14 cellular contexts compared by ENCODE assay signal in the genomic region with DNA sequence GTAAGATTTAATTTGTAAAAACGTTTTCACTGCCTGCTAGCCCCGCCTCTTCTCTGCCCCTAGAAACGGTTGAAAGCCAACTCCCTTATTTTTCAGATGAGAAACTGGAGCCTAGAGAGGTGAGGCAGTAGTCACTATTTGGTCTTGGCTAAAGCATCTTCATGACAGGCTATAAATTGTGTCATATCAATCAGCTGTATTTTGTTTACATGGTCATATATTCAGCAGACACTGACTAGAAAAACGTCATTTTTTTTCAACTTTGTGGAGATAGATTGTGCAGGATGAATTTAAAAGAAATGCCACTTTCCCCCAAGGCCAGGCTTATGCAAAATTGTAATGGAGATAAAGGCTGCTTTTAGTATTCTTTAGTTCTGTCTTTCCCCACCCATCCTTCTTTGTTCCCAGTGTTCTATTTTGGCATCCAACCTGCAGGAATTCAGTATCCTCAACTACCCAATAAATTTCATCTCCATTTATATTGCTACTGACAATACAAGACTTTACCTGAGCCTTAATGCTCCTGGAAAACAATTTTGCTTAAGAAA.
DNase-seq lines count a peak whose midpoint lies in the region; ATAC-seq, FAIRE-seq and TF ChIP-seq lines count a peak whose summit lies in the region.
"Had no signal": no experiment of that assay in that cellular context is flagged by ENCODE, and none has a peak within 500 bp of the region (broad histone marks: within the 10 kb centered on the region; RNA-seq: fewer than 3 reads in every experiment).

No MANE protein-coding gene starts in this region.

- no peaks in the 10 kb centered on the region for H3K4me1 Mint-ChIP-seq in neural progenitor cell
- H3K4me1 Mint-ChIP-seq: B cell had no signal

- TF ChIP-seq RAD21 in K562 (CRISPR knock-in tag; conservative IDR thresholded peaks at IDR 0.05 in 1 of 2, IDR thresholded peaks at IDR 0.05 in 1 of 2) = no peak

- WGBS in K562 (ENCODE audit: insufficient coverage, low coverage, missing lambda C conversion rate) = 6% methylated on average over 3 of the region's 4 CpGs

- no peaks in the 10 kb centered on the region for H3K36me3 Mint-ChIP-seq in neural progenitor cell

- no peak overlapping the region for H3K9ac ChIP-seq in HUES48 (ENCODE audit: low read depth, low read length)
- no peak overlapping the region for H3K9ac ChIP-seq in K562 (ENCODE audit: insufficient read depth in 1 of 2, low read depth in 2 of 2, low read length in 2 of 2)
- no peak overlapping the region for H3K9ac ChIP-seq in neural progenitor cell

- H3K4me2 ChIP-seq in K562 (ENCODE audit: insufficient read depth, low read length) (no peak overlapping the region), neural progenitor cell (peak overlapping the region; percentile 13)

- H3K9me1 ChIP-seq in K562 (ENCODE audit: control insufficient read depth, insufficient read depth, low read length) = no peaks in the 10 kb centered on the region

- FAIRE-seq in K562 (lab: Jason Lieb, UNC) = no peak
- FAIRE-seq: GM12878, GM18507 had no signal

- H3K27me3 ChIP-seq in HUES48 (ENCODE audit: control insufficient read depth, insufficient read depth, low read length) (no peaks in the 10 kb centered on the region), K562 (ENCODE audit: control insufficient read depth in 2 of 2, insufficient read depth in 2 of 2, low read length in 2 of 2) (no peaks in the 10 kb centered on the region), neural progenitor cell (no peaks in the 10 kb centered on the region), upper lobe of right lung (no peaks in the 10 kb centered on the region)

- peak; percentile 4 for DNase-seq in ELF-1 (ENCODE audit: low read depth, low spot score)
- no peak for DNase-seq in K562 (ENCODE audit: extremely low read depth in 1 of 4, low spot score in 3 of 4)
- no peak for DNase-seq in neural progenitor cell (ENCODE audit: low spot score)
- no peak for DNase-seq in T-helper 9 cell
- no peak for DNase-seq in upper lobe of right lung
- no peak for DNase-seq in dermis blood vessel endothelial cell
- DNase-seq: C1 segment of cervical spinal cord; Calu3; CD4-positive, alpha-beta T cell; DMS 273 treated with DMSO at 0.1 percent for 48 hours had no signal

- no TSS peak for BruUV-seq in K562 (replicated peaks; lab: Mats Ljungman, UMichigan)

- no peak overlapping the region for H2AFZ ChIP-seq in K562 (ENCODE audit: low read depth, low read length)
- H2AFZ ChIP-seq in neural progenitor cell (replicated peaks) = peak overlapping the region; percentile 34

- no peaks in the 10 kb centered on the region for H3K79me2 ChIP-seq in K562 (ENCODE audit: control insufficient read depth, insufficient read depth, low read length)
- H3K79me2 ChIP-seq in neural progenitor cell (ENCODE audit: low read depth) = no peaks in the 10 kb centered on the region

- CTCF ChIA-PET in K562 (lab: Yijun Ruan, JAX; ENCODE audit: low intra/inter-chr PET ratio) = no interaction called here

- no peak for TF ChIP-seq POLR2A in K562 (conservative IDR thresholded peaks at IDR 0.05)

- in situ Hi-C loops in K562 (cut with MboI) = no loop called here

- H3K9me3 ChIP-seq in HUES48 (ENCODE audit: control insufficient read depth, insufficient read depth, low read length) (no peaks in the 10 kb centered on the region), K562 (replicated peaks; ENCODE audit: control insufficient read depth, insufficient read depth, low read depth, low read length) (no peaks in the 10 kb centered on the region), neural progenitor cell (ENCODE audit: low read depth) (no peaks in the 10 kb centered on the region), upper lobe of right lung (no peaks in the 10 kb centered on the region)

- H3K4me1 ChIP-seq in HUES48 (ENCODE audit: control insufficient read depth, insufficient read depth, low read length) (peaks cover 27% of the 10 kb centered on the region), K562 (replicated peaks in 1 of 2; ENCODE audit: control insufficient read depth in 2 of 2, insufficient read depth in 2 of 2, low read length in 2 of 2) (no peaks in the 10 kb centered on the region), neural progenitor cell (peaks cover 11% of the 10 kb centered on the region), upper lobe of right lung (no peaks in the 10 kb centered on the region)

- H3K36me3 ChIP-seq in HUES48 (ENCODE audit: control insufficient read depth, insufficient read depth, low read length) (no peaks in the 10 kb centered on the region), K562 (ENCODE audit: control insufficient read depth, insufficient read depth, low read length) (no peaks in the 10 kb centered on the region), neural progenitor cell (no peaks in the 10 kb centered on the region), upper lobe of right lung (no peaks in the 10 kb centered on the region)

- no peak for TF ChIP-seq CTCF in K562 (IDR thresholded peaks at IDR 0.05 in 2 of 3, conservative IDR thresholded peaks at IDR 0.05 in 1 of 3; ENCODE audit: insufficient read depth in 2 of 3, low read depth in 1 of 3, low read length in 3 of 3)
- TF ChIP-seq CTCF in neural progenitor cell (IDR thresholded peaks at IDR 0.05) = no peak
- no peak for TF ChIP-seq CTCF in upper lobe of right lung (IDR thresholded peaks at IDR 0.05)

- H3K27me3 Mint-ChIP-seq in neural progenitor cell (ENCODE audit: insufficient read depth, low read depth) = no peaks in the 10 kb centered on the region
- H3K27me3 Mint-ChIP-seq: B cell; CD4-positive, alpha-beta T cell had no signal

- H3K27ac ChIP-seq in HUES48 (ENCODE audit: low read depth, low read length) (peak overlapping the region; percentile 55), K562 (ENCODE audit: extremely low read depth, low read depth, low read length) (no peak overlapping the region), neural progenitor cell (no peak overlapping the region), upper lobe of right lung (no peak overlapping the region)

- intact Hi-C loops in K562 (cut with micrococcal nuclease) (no loop called here), upper lobe of right lung (cut with DNase I) (no loop called here)

- H3K9me3 Mint-ChIP-seq in neural progenitor cell = no peaks in the 10 kb centered on the region

- ATAC-seq in K562 = no peak
- no peak for ATAC-seq in upper lobe of right lung
- ATAC-seq: GM12878 had no signal

- no peak for TF ChIP-seq EP300 in K562 (IDR thresholded peaks at IDR 0.05; ENCODE audit: low read length)

- no peak overlapping the region for H3K4me3 Mint-ChIP-seq in neural progenitor cell
- H3K4me3 Mint-ChIP-seq: B cell; CD4-positive, alpha-beta T cell had no signal

- H3K4me3 ChIP-seq in HUES48 (ENCODE audit: low read depth, low read length) (no peak overlapping the region), K562 (no peak overlapping the region), neural progenitor cell (no peak overlapping the region), upper lobe of right lung (no peak overlapping the region)
- H3K4me3 ChIP-seq: GM12878 had no signal

- POLR2A ChIA-PET in K562 (lab: Yijun Ruan, JAX) = no interaction called here

- H4K20me1 ChIP-seq in K562 (replicated peaks; ENCODE audit: control insufficient read depth, insufficient read depth, low read length) (no peaks in the 10 kb centered on the region), neural progenitor cell (ENCODE audit: low read depth) (no peaks in the 10 kb centered on the region)

- no peak overlapping the region for H3K27ac Mint-ChIP-seq in neural progenitor cell
- H3K27ac Mint-ChIP-seq: B cell; CD4-positive, alpha-beta T cell had no signal

- H3F3A ChIP-seq in neural progenitor cell (ENCODE audit: low read depth) = no peaks in the 10 kb centered on the region

TF ChIP-seq in K562, 482 proteins besides CTCF, POLR2A, EP300 and RAD21:
- TF ChIP-seq MEIS2 (IDR thresholded peaks at IDR 0.05; ENCODE audit: partially characterized antibody) = peak; percentile 73
- TF ChIP-seq, protein P1, sequence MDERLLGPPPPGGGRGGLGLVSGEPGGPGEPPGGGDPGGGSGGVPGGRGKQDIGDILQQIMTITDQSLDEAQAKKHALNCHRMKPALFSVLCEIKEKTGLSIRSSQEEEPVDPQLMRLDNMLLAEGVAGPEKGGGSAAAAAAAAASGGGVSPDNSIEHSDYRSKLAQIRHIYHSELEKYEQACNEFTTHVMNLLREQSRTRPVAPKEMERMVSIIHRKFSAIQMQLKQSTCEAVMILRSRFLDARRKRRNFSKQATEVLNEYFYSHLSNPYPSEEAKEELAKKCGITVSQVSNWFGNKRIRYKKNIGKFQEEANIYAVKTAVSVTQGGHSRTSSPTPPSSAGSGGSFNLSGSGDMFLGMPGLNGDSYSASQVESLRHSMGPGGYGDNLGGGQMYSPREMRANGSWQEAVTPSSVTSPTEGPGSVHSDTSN (CRISPR knock-in tag; IDR thresholded peaks at IDR 0.05; ENCODE audit: low read depth) = no peak
- TF ChIP-seq, protein P1 (tag; conservative IDR thresholded peaks at IDR 0.05; ENCODE audit: low read depth) = peak; percentile 67
- no peak for TF ChIP-seq POLR3G (IDR thresholded peaks at IDR 0.05; ENCODE audit: extremely low read depth, insufficient read length, insufficient replicate concordance)
